ENCODE assay signal across 8 cellular contexts in genomic region chr11:65426839-65427690, GRCh38. TPM values are rescaled to one million over a fixed set of nuclear protein-coding genes. Genes with fewer than 3 reads are reported as not detected.
DNase-seq lines count a peak whose midpoint lies in the region; ATAC-seq and TF ChIP-seq lines count a peak whose summit lies in the region.

No MANE protein-coding gene starts in this region.

- DNase-seq in CD4-positive, alpha-beta T cell = peak in 7 of 10 experiments; percentile 16 to 56 (median 37)
- peak; percentile 78 for DNase-seq in Karpas-422
- DNase-seq in activated T-cell treated with anti-CD3 and anti-CD28 coated beads, Interleukin-2, amount 50 U/mL, for 48 hours = peak; percentile 76 to 77
- DNase-seq in foreskin fibroblast = peak; percentile 64 to 75
- DNase-seq in posterior vena cava (ENCODE audit: low spot score) = peak; percentile 83
- DNase-seq in DMS153 treated with DMSO at 0.1 percent for 48 hours (lab: John Stamatoyannopoulos, UW; ENCODE audit: unreplicated experiment) = no peak
- no peak for DNase-seq in effector CD8-positive, alpha-beta T cell (lab: John Stamatoyannopoulos, UW)

- no peaks in the 10 kb centered on the region for H3K27me3 ChIP-seq in CD4-positive, alpha-beta T cell (ENCODE audit: control insufficient read depth, insufficient read depth, low read length)
- H3K27me3 ChIP-seq in Karpas-422 (ENCODE audit: low read length) = no peaks in the 10 kb centered on the region

- H3K9me2 ChIP-seq in Karpas-422 (replicated peaks; ENCODE audit: insufficient read depth, low read length) = no peaks in the 10 kb centered on the region

- intact Hi-C loops in CD4-positive, alpha-beta T cell (cut with DNase I, micrococcal nuclease) = no loop called here
- intact Hi-C loops in posterior vena cava (cut with DNase I) = loop anchor here in 1 of 2 donors (5.0 kb wide), 1 partner anchor 80 kb away; no protein-coding TSS in a partner anchor

- H3K9ac ChIP-seq in Karpas-422 (ENCODE audit: low read length) = peak overlapping the region; percentile 96

- H3K4me1 ChIP-seq in Karpas-422 (ENCODE audit: low read length) = peaks cover 93% of the 10 kb centered on the region

- peak overlapping the region; percentile 92 for H3K4me3 Mint-ChIP-seq in CD4-positive, alpha-beta T cell

- H3K27ac Mint-ChIP-seq in CD4-positive, alpha-beta T cell = peak overlapping the region; percentile 96

- H3K27me3 Mint-ChIP-seq in CD4-positive, alpha-beta T cell = no peaks in the 10 kb centered on the region

- no peaks in the 10 kb centered on the region for H3K9me3 Mint-ChIP-seq in CD4-positive, alpha-beta T cell

- no peak overlapping the region for H2AFZ ChIP-seq in Karpas-422 (ENCODE audit: low read length)

- no peaks in the 10 kb centered on the region for H3K36me3 ChIP-seq in Karpas-422 (ENCODE audit: insufficient read depth, low read length)

- H3K4me1 Mint-ChIP-seq in CD4-positive, alpha-beta T cell (ENCODE audit: low read depth) = peaks cover 77% of the 10 kb centered on the region

- POLR2A ChIA-PET in CD4-positive, alpha-beta T cell (lab: Charles Lee) = interaction anchor here (3.6 to 20.7 kb wide), 4 partner anchors 10 to 76 kb away, joined by 23 to 3042 read pairs (median 242); partner anchors contain the start of genes FRMD8, MALAT1, NEAT1 and SLC25A45

- H3K79me2 ChIP-seq in Karpas-422 (ENCODE audit: low read length) = peaks cover 48% of the 10 kb centered on the region

- H4K20me1 ChIP-seq in Karpas-422 (ENCODE audit: insufficient read depth, low read depth, low read length) = peaks cover 28% of the 10 kb centered on the region

- H3K4me2 ChIP-seq in Karpas-422 (ENCODE audit: low read depth, low read length, poor library complexity, severe bottlenecking) = peak overlapping the region; percentile 78

- H3K36me3 Mint-ChIP-seq in CD4-positive, alpha-beta T cell (ENCODE audit: low read depth) = peaks cover 67% of the 10 kb centered on the region

- CTCF ChIA-PET in CD4-positive, alpha-beta T cell (lab: Charles Lee) = interaction anchor here (2.2 to 3.1 kb wide), 2 partner anchors 11 kb away, joined by 9 to 22 read pairs; no protein-coding TSS in a partner anchor

- H3K4me3 ChIP-seq in Karpas-422 (ENCODE audit: low read length) (peak overlapping the region; percentile 84), foreskin fibroblast (ENCODE audit: low read depth in 1 of 2, low read length in 2 of 2) (peak overlapping the region; percentile 77 to 82)

- no peak for ATAC-seq in CD4-positive, alpha-beta T cell (ENCODE audit: poor library complexity)
- no peak for ATAC-seq in HG03025 (IDR thresholded peaks at IDR 0.05; ENCODE audit: low FRiP score, unreplicated experiment)

- no peaks in the 10 kb centered on the region for H3K9me3 ChIP-seq in CD4-positive, alpha-beta T cell (ENCODE audit: control insufficient read depth, low read length)
- H3K9me3 ChIP-seq in Karpas-422 (ENCODE audit: low read length) = no peaks in the 10 kb centered on the region

- TF ChIP-seq CTCF in CD4-positive, alpha-beta T cell (IDR thresholded peaks at IDR 0.05) = no peak
- no peak for TF ChIP-seq CTCF in foreskin fibroblast (IDR thresholded peaks at IDR 0.05; ENCODE audit: low read depth, low read length)

- H3K27ac ChIP-seq in CD4-positive, alpha-beta T cell (ENCODE audit: low read depth, low read length) = peak overlapping the region; percentile 99
- peak overlapping the region; percentile 97 for H3K27ac ChIP-seq in Karpas-422 (ENCODE audit: low read length)

RNA-seq across cellular contexts. Expression of gene NEAT1, which starts 4.5 kb away (rescaled TPM):
- total RNA-seq in CD4-positive, alpha-beta T cell = 100 to 1,000 TPM; 221 to 223 TPM
- total RNA-seq in Karpas-422 (2014; rRNA removed; shearing (Covaris generic); ENCODE audit: low replicate concordance) = 36.5 and 74.7 TPM in 2 replicates
- total RNA-seq in posterior vena cava = 1,000 to 10,000 TPM in 1 of 2 donors, 100 to 1,000 TPM in 1; 742 to 1,004 TPM

RNA-seq across cellular contexts. Expression of gene FRMD8, which starts 40.6 kb away (rescaled TPM):
- 10 to 100 TPM; 19.4 to 25.3 TPM for total RNA-seq in CD4-positive, alpha-beta T cell
- total RNA-seq in Karpas-422 (2014; rRNA removed; shearing (Covaris generic); ENCODE audit: low replicate concordance) = 48.5 and 102 TPM in 2 replicates
- 10 to 100 TPM; 19.0 to 20.7 TPM for total RNA-seq in posterior vena cava

RNA-seq across cellular contexts. Expression of gene SLC25A45, which starts 44.6 kb away (rescaled TPM):
- 10 to 100 TPM; 40.0 to 40.8 TPM for total RNA-seq in CD4-positive, alpha-beta T cell
- total RNA-seq in Karpas-422 (2014; rRNA removed; shearing (Covaris generic); ENCODE audit: low replicate concordance) = 6.7 and 9.7 TPM in 2 replicates
- total RNA-seq in posterior vena cava = 1 to 10 TPM; 6.1 to 9.6 TPM

Comparison
In these comparisons a context has a peak if more than half of its experiments do, and no peak if none do; other contexts are left out.
1. DNase-seq: peak in CD4-positive, alpha-beta T cell (7 of 10), Karpas-422 (single experiment), activated T-cell treated with anti-CD3 and anti-CD28 coated beads, Interleukin-2, amount 50 U/mL, for 48 hours (2 of 2), foreskin fibroblast (2 of 2) and posterior vena cava (single experiment); none in DMS153 treated with DMSO at 0.1 percent for 48 hours (single experiment) and effector CD8-positive, alpha-beta T cell (single experiment).